9 cellular contexts compared by ENCODE assay signal in genomic region chr3:32237670-32238026, GRCh38. TPM values are rescaled to one million over a fixed set of nuclear protein-coding genes. Genes with fewer than 3 reads are reported as not detected.
A peak's percentile ranks its signal among the peaks of the same experiment; 100 is the strongest.
DNase-seq lines count a peak whose midpoint lies in the region; ATAC-seq and TF ChIP-seq lines count a peak whose summit lies in the region.
"Had no signal": no experiment of that assay in that cellular context is flagged by ENCODE, and none has a peak within 500 bp of the region (broad histone marks: within the 10 kb centered on the region; RNA-seq: fewer than 3 reads in every experiment).

No MANE protein-coding gene starts in this region.

- no peak for DNase-seq in activated CD8-positive, alpha-beta memory T cell treated with anti-CD3 and anti-CD28 coated beads, Interleukin-2, amount 10 ng/mL, durations not matched to agents 7 days and 5 days
- no peak for DNase-seq in activated CD8-positive, alpha-beta memory T cell treated with anti-CD3 and anti-CD28 coated beads for 24 hours
- DNase-seq in breast epithelium (ENCODE audit: low spot score in 2 of 2) (no peak), memory B cell (ENCODE audit: low spot score in 2 of 2) (peak in 1 of 2 donors; percentile 11), thoracic aorta (ENCODE audit: low spot score) (no peak), NOMO-1 treated with dmso at 0.1 percent for 144 hours (lab: John Stamatoyannopoulos, UW; ENCODE audit: unreplicated experiment) (no peak), UCSD-AML1 (lab: John Stamatoyannopoulos, UW; ENCODE audit: unreplicated experiment) (no peak)
- DNase-seq in activated CD4-positive, alpha-beta T cell treated with anti-CD3 and anti-CD28 coated beads for 4 hours, result no peak

- TF ChIP-seq POLR2A in breast epithelium (IDR thresholded peaks at IDR 0.05), result no peak

- peak overlapping the region; percentile 87 to 91 for H3K27ac ChIP-seq in breast epithelium
- H3K27ac ChIP-seq in thoracic aorta, result no peak overlapping the region
- H3K27ac ChIP-seq: SJSA1 had no signal

- H3K4me3 Mint-ChIP-seq in activated CD8-positive, alpha-beta memory T cell treated with anti-CD3 and anti-CD28 coated beads, Interleukin-2, amount 10 ng/mL, durations not matched to agents 7 days and 5 days, result peak overlapping the region; percentile 35
- H3K4me3 Mint-ChIP-seq in memory B cell, result peak overlapping the region; percentile 79

- H3K4me1 Mint-ChIP-seq in activated CD8-positive, alpha-beta memory T cell treated with anti-CD3 and anti-CD28 coated beads, Interleukin-2, amount 10 ng/mL, durations not matched to agents 7 days and 5 days, result peaks cover 13% of the 10 kb centered on the region
- H3K4me1 Mint-ChIP-seq in memory B cell, result peaks cover 10% of the 10 kb centered on the region

- H3K9me3 ChIP-seq in breast epithelium (peaks cover 5 to 7% of the 10 kb centered on the region in 2 donors), thoracic aorta (peaks cover 9% of the 10 kb centered on the region)
- H3K9me3 ChIP-seq: SJSA1 had no signal

- no peak overlapping the region for H3K27ac Mint-ChIP-seq in activated CD8-positive, alpha-beta memory T cell treated with anti-CD3 and anti-CD28 coated beads, Interleukin-2, amount 10 ng/mL, durations not matched to agents 7 days and 5 days
- no peak overlapping the region for H3K27ac Mint-ChIP-seq in memory B cell

- no peak for ATAC-seq in activated CD8-positive, alpha-beta memory T cell treated with anti-CD3 and anti-CD28 coated beads, Interleukin-2, amount 10 ng/mL, durations not matched to agents 7 days and 5 days
- ATAC-seq in memory B cell (ENCODE audit: low read depth), result no peak
- ATAC-seq in thoracic aorta (ENCODE audit: insufficient number of reproducible peaks, low FRiP score, low read depth), result no peak

- H3K4me3 ChIP-seq in breast epithelium (peak overlapping the region; percentile 57 to 87 (median 86)), thoracic aorta (peak overlapping the region; percentile 85)
- H3K4me3 ChIP-seq: SJSA1 had no signal

- CTCF ChIA-PET in activated CD8-positive, alpha-beta memory T cell treated with anti-CD3 and anti-CD28 coated beads, Interleukin-2, amount 10 ng/mL, durations not matched to agents 7 days and 5 days (lab: Charles Lee), result no interaction called here

- peaks cover 28% of the 10 kb centered on the region for H3K27me3 Mint-ChIP-seq in activated CD8-positive, alpha-beta memory T cell treated with anti-CD3 and anti-CD28 coated beads, Interleukin-2, amount 10 ng/mL, durations not matched to agents 7 days and 5 days
- no peaks in the 10 kb centered on the region for H3K27me3 Mint-ChIP-seq in memory B cell

- intact Hi-C loops in breast epithelium (cut with DNase I; ENCODE audit: low total_unique reads), result no loop called here

- peaks cover 12% of the 10 kb centered on the region for H3K36me3 Mint-ChIP-seq in activated CD8-positive, alpha-beta memory T cell treated with anti-CD3 and anti-CD28 coated beads, Interleukin-2, amount 10 ng/mL, durations not matched to agents 7 days and 5 days
- H3K36me3 Mint-ChIP-seq in memory B cell, result no peaks in the 10 kb centered on the region

- H3K36me3 ChIP-seq in breast epithelium, result no peaks in the 10 kb centered on the region
- no peaks in the 10 kb centered on the region for H3K36me3 ChIP-seq in thoracic aorta
- H3K36me3 ChIP-seq: SJSA1 had no signal

- TF ChIP-seq CTCF in breast epithelium (IDR thresholded peaks at IDR 0.05) (no peak), thoracic aorta (IDR thresholded peaks at IDR 0.05) (no peak)

- H3K4me1 ChIP-seq in breast epithelium (no peaks in the 10 kb centered on the region), thoracic aorta (ENCODE audit: control insufficient read depth in 1 of 2, low read depth in 2 of 2) (peaks cover 0 to 7% of the 10 kb centered on the region in 2 donors)

- H3K27me3 ChIP-seq in breast epithelium (no peaks in the 10 kb centered on the region), thoracic aorta (replicated peaks; ENCODE audit: insufficient read depth) (no peaks in the 10 kb centered on the region)

- peaks cover 5% of the 10 kb centered on the region for H3K9me3 Mint-ChIP-seq in activated CD8-positive, alpha-beta memory T cell treated with anti-CD3 and anti-CD28 coated beads, Interleukin-2, amount 10 ng/mL, durations not matched to agents 7 days and 5 days (ENCODE audit: low read depth)
- no peaks in the 10 kb centered on the region for H3K9me3 Mint-ChIP-seq in memory B cell

RNA-seq across cellular contexts. Expression of gene CMTM8, which starts 0.8 kb away (rescaled TPM):
- total RNA-seq in activated CD8-positive, alpha-beta memory T cell treated with anti-CD3 and anti-CD28 coated beads, Interleukin-2, amount 10 ng/mL, durations not matched to agents 7 days and 5 days, result 1 to 10 TPM; 4.0 to 4.4 TPM
- total RNA-seq in breast epithelium (10 to 100 TPM in 2 of 3 donors, 1 to 10 TPM in 1; 4.2 to 24.7 (median 19.3) TPM), thoracic aorta (1 to 10 TPM in 1 of 2 donors, not detected in 1; 2.8 TPM)
- total RNA-seq: SJSA1 had no signal

Comparison
In these comparisons a context has a peak if more than half of its experiments do, and no peak if none do; other contexts are left out.
1. H3K27ac ChIP-seq: peak in breast epithelium (2 of 2); none in thoracic aorta (0 of 2).